In genomic region chr22:29470159-29470855, GRCh38 we compare ENCODE assay signal across 9 cellular contexts. TPM values are rescaled to one million over a fixed set of nuclear protein-coding genes. Genes with fewer than 3 reads are reported as not detected.
DNase-seq lines count a peak whose midpoint lies in the region; ATAC-seq, FAIRE-seq and TF ChIP-seq lines count a peak whose summit lies in the region.
"Had no signal": no experiment of that assay in that cellular context is flagged by ENCODE, and none has a peak within 500 bp of the region (broad histone marks: within the 10 kb centered on the region; RNA-seq: fewer than 3 reads in every experiment).

No MANE protein-coding gene starts in this region.

- H3K4me1 ChIP-seq in GM12878 (ENCODE audit: control insufficient read depth, insufficient read depth, low read length) = no peaks in the 10 kb centered on the region; the same call in 1 of the 2 replicates

- in situ Hi-C loops in GM12878 (cut with MboI) = no loop called here

- H3K27ac Mint-ChIP-seq in IgD-negative memory B cell = no peak overlapping the region

- H3K4me2 ChIP-seq in GM12878 (ENCODE audit: control insufficient read depth, insufficient read depth) = peak overlapping the region; percentile 27; the same call in 1 of the 2 replicates

- WGBS in GM12878 (ENCODE audit: insufficient coverage, insufficient replicate concordance, low lambda C conversion rate, missing lambda C conversion rate) = 37% methylated on average over 48 of the region's 54 CpGs

- TF ChIP-seq EP300 in GM12878 (IDR thresholded peaks at IDR 0.05; ENCODE audit: borderline replicate concordance in 1 of 2, control insufficient read depth in 1 of 2, low read depth in 2 of 2, low read length in 2 of 2) = no peak

- 0 out of 2 replicates have a peak, but pooled peaks have one; percentile 30 for TF ChIP-seq RAD21 in GM12878 (IDR thresholded peaks at IDR 0.05; ENCODE audit: insufficient read depth, low read depth, low read length)

- intact Hi-C loops in GM12878 (cut with micrococcal nuclease; ENCODE audit: unreplicated experiment) = no loop called here

- FAIRE-seq in GM12878 (lab: Jason Lieb, UNC) = no peak

- DNase-seq in DMS153 (lab: John Stamatoyannopoulos, UW) = peak; percentile 77
- peak; percentile 62 for DNase-seq in T-helper 9 cell
- DNase-seq in GM12878 (ENCODE audit: low read depth, low spot score) = no peak
- DNase-seq in iPS-NIHi7 (ENCODE audit: extremely low spot score) = peak; percentile 93
- DNase-seq in stimulated activated CD4-positive, alpha-beta T cell treated with anti-CD3 and anti-CD28 coated beads, Interleukin-15, amount 100 ng/mL, for 1 hour (ENCODE audit: low read depth in 1 of 2, low spot score in 1 of 2) = peak; percentile 37 to 52

- no peaks in the 10 kb centered on the region for H3K9me3 Mint-ChIP-seq in IgD-negative memory B cell

- H3K36me3 Mint-ChIP-seq in IgD-negative memory B cell = peaks cover 3% of the 10 kb centered on the region

- peaks cover 14% of the 10 kb centered on the region for H3K27me3 Mint-ChIP-seq in IgD-negative memory B cell

- TF ChIP-seq CTCF in GM12878 (IDR thresholded peaks at IDR 0.05 in 2 of 3, conservative IDR thresholded peaks at IDR 0.05 in 1 of 3; ENCODE audit: control insufficient read depth in 2 of 3, extremely low read depth in 1 of 3, insufficient read depth in 1 of 3, low read depth in 3 of 3, low read length in 3 of 3) = peak; percentile 64 to 81 (median 77)

- no peak overlapping the region for H3K27ac ChIP-seq in GM12878 (ENCODE audit: control insufficient read depth, insufficient read depth)

- POLR2A ChIA-PET in GM12878 (lab: Charles Lee) = no interaction called here

- CTCF ChIA-PET in GM12878 (lab: Yijun Ruan, JAX) = interaction anchor here (0.6 to 1.3 kb wide), 5 partner anchors 13 to 176 kb away, joined by 3 to 4 read pairs (median 3); no protein-coding TSS in a partner anchor

- peak overlapping the region; percentile 43 for H2AFZ ChIP-seq in GM12878 (ENCODE audit: control insufficient read depth, low read depth, low read length)

- H3K4me3 Mint-ChIP-seq in IgD-negative memory B cell = peak overlapping the region; percentile 10 to 76 (median 64)

- SMC1A ChIA-PET in GM12878 (lab: Charles Lee; ENCODE audit: uncharacterized antibody, unreplicated experiment) = interaction anchor here (1.4 to 1.8 kb wide), 2 partner anchors 54 to 83 kb away, joined by 4 to 7 read pairs; partner anchors contain the start of gene THOC5

- H3K9ac ChIP-seq in GM12878 (ENCODE audit: control insufficient read depth, insufficient read depth, low read length) = no peak overlapping the region

- H3K79me2 ChIP-seq in GM12878 (ENCODE audit: control insufficient read depth, insufficient read depth, low read length) = no peaks in the 10 kb centered on the region

- peak; percentile 94 for ATAC-seq in GM12878
- no peak for ATAC-seq in GM19328 (IDR thresholded peaks at IDR 0.05; ENCODE audit: unreplicated experiment)
- ATAC-seq in HG03139 (IDR thresholded peaks at IDR 0.05; ENCODE audit: unreplicated experiment) = no peak

- peaks cover 0 to 3% of the 10 kb centered on the region in 2 experiments; a peak in 3 of 4 replicates for H3K27me3 ChIP-seq in GM12878 (replicated peaks in 1 of 2; ENCODE audit: control insufficient read depth in 2 of 2, insufficient read depth in 2 of 2, low read length in 1 of 2)

- peak overlapping the region; percentile 67; the same call in 1 of the 2 replicates for H3K4me3 ChIP-seq in GM12878

- RAD21 ChIA-PET in GM12878 (lab: Charles Lee; ENCODE audit: unreplicated experiment) = no interaction called here

- no peak for TF ChIP-seq POLR2A in GM12878 (IDR thresholded peaks at IDR 0.05; ENCODE audit: low read depth, low read length)

- H3K9me3 ChIP-seq in GM12878 (replicated peaks; ENCODE audit: control insufficient read depth, insufficient read depth, low read length) = no peaks in the 10 kb centered on the region

- no TSS peak for BruUV-seq in GM12878 (replicated peaks; lab: Mats Ljungman, UMichigan)

- peaks cover 6 to 22% (median 8%) of the 10 kb centered on the region in 3 donors for H3K4me1 Mint-ChIP-seq in IgD-negative memory B cell

- H3K36me3 ChIP-seq in GM12878 (ENCODE audit: control insufficient read depth in 2 of 2, insufficient read depth in 2 of 2, low read length in 1 of 2) = no peaks in the 10 kb centered on the region

- H4K20me1 ChIP-seq in GM12878 (ENCODE audit: control insufficient read depth, insufficient read depth) = no peaks in the 10 kb centered on the region

TF ChIP-seq in GM12878, 131 proteins besides CTCF, POLR2A, EP300 and RAD21:
- peak; percentile 93 for TF ChIP-seq CREM (IDR thresholded peaks at IDR 0.05; ENCODE audit: low read depth)
- TF ChIP-seq CREB1 (IDR thresholded peaks at IDR 0.05; ENCODE audit: low read depth) = peak; percentile 81
- TF ChIP-seq LARP7 (IDR thresholded peaks at IDR 0.05) = 0 out of 2 replicates have a peak, but pooled peaks have one; percentile 38
- TF ChIP-seq IKZF1 (conservative IDR thresholded peaks at IDR 0.05) = peak; percentile 33
- no peak for TF ChIP-seq ZBTB40 (IDR thresholded peaks at IDR 0.05; ENCODE audit: borderline replicate concordance)

RNA-seq across cellular contexts. Expression of gene NEFH, which starts 9.7 kb away (rescaled TPM):
- polyA plus RNA-seq in IgD-negative memory B cell (0.98 TPM), GM12878 (2011; rRNA removed) (0.07 and 0.10 TPM in 2 replicates), GM12878 (2014; fragmentation: Illumina TruSeq; extraction: Trizol) (0.25 and 0.40 TPM in 2 replicates), GM12878 (2014; fragmentation: Nextera tagmentation; extraction: Ambion mirVana) (under 1 TPM; 0.02 to 0.03 TPM), GM12878 (2014; rRNA removed) (0.05 and 0.23 TPM in 2 replicates), GM12878 (2016; fragmentation: Nextera tagmentation; extraction: Ambion mirVana) (under 1 TPM; 0.09 to 0.16 TPM)
- 0.12 TPM in 1 of 2 replicates, not detected in the other for total RNA-seq in GM12878 (2013; cell fraction: nucleolus; rRNA removed)
- total RNA-seq in GM12878 (2014; rRNA removed) (0.06 TPM in 1 of 2 replicates, not detected in the other), GM12878 (2014; rRNA removed; fragmentation: Illumina TruSeq; extraction: Trizol) (0.09 and 0.14 TPM in 2 replicates), GM12878 (2021) (0.11 and 0.13 TPM in 2 replicates)
- polyA plus RNA-seq in GM12878 (2011; ENCODE audit: low read depth) = 0.80 TPM
- polyA plus RNA-seq in GM12878 (2011; cell fraction: cytosol; rRNA removed) = 0.03 and 0.05 TPM in 2 replicates
- 0.03 and 0.06 TPM in 2 replicates for polyA plus RNA-seq in GM12878 (2011; cell fraction: nucleus; rRNA removed)
- polyA plus RNA-seq in GM12878 (2012) = 0.95 and 1.0 TPM in 2 replicates
- polyA minus RNA-seq in GM12878 (2011; rRNA and poly(A)+ RNA removed) = not detected in 2 replicates
- polyA minus RNA-seq in GM12878 (2011; cell fraction: cytosol; rRNA and poly(A)+ RNA removed) = not detected in 2 replicates
- polyA minus RNA-seq in GM12878 (2011; cell fraction: nucleus; rRNA and poly(A)+ RNA removed) = 0.12 TPM in 1 of 2 replicates, not detected in the other

RNA-seq across cellular contexts. Expression of gene RFPL1, which starts 31.9 kb away (rescaled TPM):
- polyA plus RNA-seq in IgD-negative memory B cell (not detected), GM12878 (2011; rRNA removed) (not detected in 2 replicates), GM12878 (2014; fragmentation: Illumina TruSeq; extraction: Trizol) (not detected in 2 replicates), GM12878 (2014; fragmentation: Nextera tagmentation; extraction: Ambion mirVana) (under 1 TPM in 1 of 2 experiments, not detected in 1; 0.13 TPM), GM12878 (2014; rRNA removed) (not detected in 2 replicates), GM12878 (2016; fragmentation: Nextera tagmentation; extraction: Ambion mirVana) (not detected)
- total RNA-seq in GM12878 (2013; cell fraction: nucleolus; rRNA removed) = not detected in 2 replicates
- total RNA-seq in GM12878 (2014; rRNA removed) (not detected in 2 replicates), GM12878 (2014; rRNA removed; fragmentation: Illumina TruSeq; extraction: Trizol) (not detected in 2 replicates), GM12878 (2021) (not detected in 2 replicates)
- polyA plus RNA-seq in GM12878 (2011; ENCODE audit: low read depth) = not detected
- polyA plus RNA-seq in GM12878 (2011; cell fraction: cytosol; rRNA removed) = not detected in 2 replicates
- polyA plus RNA-seq in GM12878 (2011; cell fraction: nucleus; rRNA removed) = not detected in 2 replicates
- 0.09 TPM in 1 of 2 replicates, not detected in the other for polyA plus RNA-seq in GM12878 (2012)
- polyA minus RNA-seq in GM12878 (2011; rRNA and poly(A)+ RNA removed) = not detected in 2 replicates
- not detected in 2 replicates for polyA minus RNA-seq in GM12878 (2011; cell fraction: cytosol; rRNA and poly(A)+ RNA removed)
- not detected in 2 replicates for polyA minus RNA-seq in GM12878 (2011; cell fraction: nucleus; rRNA and poly(A)+ RNA removed)
- total RNA-seq: T-helper 1 cell treated with Interleukin-12 subunit alpha and Interleukin-12 subunit beta and Interleukin-4 antibody, amounts not matched to agents 30 ng/mL and 1 ng/mL, for 36 hours had no signal
